ENCODE assay signal across 25 cellular contexts in the genomic region with DNA sequence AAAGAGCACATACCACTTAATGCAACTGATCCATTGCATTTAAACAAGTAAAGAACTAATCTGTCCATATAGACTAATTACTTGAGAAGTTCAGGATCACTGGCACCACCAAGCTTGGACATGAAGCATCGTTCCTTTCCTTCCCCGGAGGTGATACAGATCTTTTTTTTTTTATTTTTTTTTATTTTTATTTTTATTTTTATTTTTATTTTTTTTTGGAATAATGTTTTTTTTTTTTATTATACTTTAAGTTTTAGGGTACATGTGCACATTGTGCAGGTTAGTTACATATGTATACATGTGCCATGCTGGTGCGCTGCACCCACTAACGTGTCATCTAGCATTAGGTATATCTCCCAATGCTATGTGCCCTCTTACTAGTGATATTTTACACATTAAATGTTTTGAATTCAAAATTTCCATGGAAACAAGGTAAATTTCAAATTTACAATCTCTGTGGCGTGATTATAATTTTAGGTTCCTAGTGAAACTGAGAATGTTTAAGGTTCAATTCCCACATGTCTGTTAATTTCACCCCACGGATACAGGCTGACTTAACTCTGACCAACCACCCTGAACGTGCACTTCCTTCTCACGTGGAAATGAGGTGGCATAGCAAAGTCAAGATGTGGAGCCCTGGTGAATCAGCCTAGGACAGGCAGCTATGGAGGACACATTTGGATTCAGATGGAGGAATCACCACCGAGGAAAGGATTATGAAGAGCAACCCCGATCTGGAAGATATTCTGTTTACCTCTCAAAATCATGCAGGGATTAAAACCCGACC.
DNase-seq lines count a peak whose midpoint lies in the region; ATAC-seq and TF ChIP-seq lines count a peak whose summit lies in the region.
"Had no signal": no experiment of that assay in that cellular context is flagged by ENCODE, and none has a peak within 500 bp of the region (broad histone marks: within the 10 kb centered on the region; RNA-seq: fewer than 3 reads in every experiment).

No MANE protein-coding gene starts in this region.

- H3K9me3 ChIP-seq in A673 (ENCODE audit: low read depth, low read length, poor library complexity, severe bottlenecking) = no peaks in the 10 kb centered on the region
- H3K9me3 ChIP-seq: neutrophil, psoas muscle, tibial artery had no signal

- peaks cover 5% of the 10 kb centered on the region for H3K4me1 ChIP-seq in A673 (ENCODE audit: insufficient read depth, low read length, poor library complexity, severe bottlenecking)
- H3K4me1 ChIP-seq: psoas muscle had no signal

- no peak overlapping the region for H3K4me3 Mint-ChIP-seq in endothelial cell (ENCODE audit: unreplicated experiment)
- no peak overlapping the region for H3K4me3 Mint-ChIP-seq in osteocyte (ENCODE audit: unreplicated experiment)
- H3K4me3 Mint-ChIP-seq: central memory CD8-positive, alpha-beta T cell; stimulated activated naive CD8-positive, alpha-beta T cell treated with anti-CD3 and anti-CD28 coated beads, Interleukin-15, amount 100 ng/mL, for 72 hours; T-helper 1 cell treated with Interleukin-12 subunit alpha and Interleukin-12 subunit beta and Interleukin-4 antibody, amounts not matched to agents 30 μg/mL and 1 μg/mL, for 36 hours had no signal

- H3K27ac Mint-ChIP-seq in endothelial cell (ENCODE audit: unreplicated experiment) (peak overlapping the region; percentile 68), osteocyte (ENCODE audit: unreplicated experiment) (peak overlapping the region; percentile 28)
- H3K27ac Mint-ChIP-seq: stimulated activated naive CD8-positive, alpha-beta T cell treated with anti-CD3 and anti-CD28 coated beads, Interleukin-15, amount 100 ng/mL, for 72 hours; T-helper 1 cell treated with Interleukin-12 subunit alpha and Interleukin-12 subunit beta and Interleukin-4 antibody, amounts not matched to agents 30 μg/mL and 1 μg/mL, for 36 hours had no signal

- intact Hi-C loops in A673 (cut with micrococcal nuclease; ENCODE audit: unreplicated experiment) = no loop called here

- no peak overlapping the region for H3K27ac ChIP-seq in A673 (ENCODE audit: low read depth, low read length, poor library complexity, severe bottlenecking)
- H3K27ac ChIP-seq: neutrophil, psoas muscle, RWPE1, SK-N-MC, tibial artery, VCaP had no signal

- no peaks in the 10 kb centered on the region for H3K27me3 Mint-ChIP-seq in endothelial cell (ENCODE audit: unreplicated experiment)
- no peaks in the 10 kb centered on the region for H3K27me3 Mint-ChIP-seq in osteocyte (ENCODE audit: unreplicated experiment)

- H3K4me1 Mint-ChIP-seq in endothelial cell (ENCODE audit: unreplicated experiment) (peaks cover 56% of the 10 kb centered on the region), osteocyte (ENCODE audit: unreplicated experiment) (peaks cover 63% of the 10 kb centered on the region)
- H3K4me1 Mint-ChIP-seq: central memory CD8-positive, alpha-beta T cell; stimulated activated naive CD8-positive, alpha-beta T cell treated with anti-CD3 and anti-CD28 coated beads, Interleukin-15, amount 100 ng/mL, for 72 hours had no signal

- in situ Hi-C loops in Caki2 (cut with HindIII; ENCODE audit: low pct_unique_long_range_greater_than_20kb, low sequenced_read_pairs) = no loop called here

- H3K9me3 Mint-ChIP-seq in endothelial cell (ENCODE audit: unreplicated experiment) (no peaks in the 10 kb centered on the region), osteocyte (ENCODE audit: unreplicated experiment) (no peaks in the 10 kb centered on the region)
- H3K9me3 Mint-ChIP-seq: central memory CD8-positive, alpha-beta T cell; stimulated activated naive CD8-positive, alpha-beta T cell treated with anti-CD3 and anti-CD28 coated beads, Interleukin-15, amount 100 ng/mL, for 72 hours; T-helper 1 cell treated with Interleukin-12 subunit alpha and Interleukin-12 subunit beta and Interleukin-4 antibody, amounts not matched to agents 30 μg/mL and 1 μg/mL, for 36 hours had no signal

- CTCF ChIA-PET in A673 (lab: Charles Lee) = no interaction called here

- TF ChIP-seq CTCF in endothelial cell (IDR thresholded peaks at IDR 0.05; ENCODE audit: unreplicated experiment) (no peak), osteocyte (IDR thresholded peaks at IDR 0.05) (no peak), A673 (conservative IDR thresholded peaks at IDR 0.05; ENCODE audit: low read depth, low read length) (no peak)

- H3K36me3 Mint-ChIP-seq in endothelial cell (ENCODE audit: low read depth, unreplicated experiment) = peaks cover 10% of the 10 kb centered on the region
- peaks cover 10% of the 10 kb centered on the region for H3K36me3 Mint-ChIP-seq in osteocyte (ENCODE audit: unreplicated experiment)

- no peak overlapping the region for H3K4me3 ChIP-seq in A673 (ENCODE audit: low read depth, low read length, poor library complexity, severe bottlenecking)
- H3K4me3 ChIP-seq: psoas muscle, SK-N-MC, tibial artery had no signal

- no peaks in the 10 kb centered on the region for H3K27me3 ChIP-seq in A673 (replicated peaks; ENCODE audit: insufficient read depth, low read depth, low read length, poor library complexity)
- H3K27me3 ChIP-seq: neutrophil, tibial artery had no signal

- peak; percentile 7 for DNase-seq in Caki2 (ENCODE audit: low read depth)
- peak; percentile 30 for DNase-seq in HS-5 (ENCODE audit: low read depth)
- DNase-seq in endothelial cell (ENCODE audit: low spot score) = no peak
- DNase-seq in osteocyte (ENCODE audit: extremely low spot score, unreplicated experiment) = no peak
- no peak for DNase-seq in A673 (ENCODE audit: low spot score)
- DNase-seq: activated CD4-positive, alpha-beta T cell treated with anti-CD3 and anti-CD28 coated beads, Interleukin-2, amount 50 U/mL, for 1 hour; activated naive CD4-positive, alpha-beta T cell treated with anti-CD3 and anti-CD28 coated beads, Interleukin-2, amount 50 U/mL, for 16 hours; aorta; dermis blood vessel endothelial cell; head of caudate nucleus; Kasumi-1; mammary epithelial cell; NCI-H1694 treated with DMSO at 0.1 percent for 48 hours; NCI-H526; psoas muscle; stimulated activated naive CD8-positive, alpha-beta T cell treated with anti-CD3 and anti-CD28 coated beads, Interleukin-15, amount 100 ng/mL, for 72 hours; tibial artery had no signal

- no peaks in the 10 kb centered on the region for H3K36me3 ChIP-seq in A673 (ENCODE audit: insufficient read depth, low read length, poor library complexity, severe bottlenecking)
- H3K36me3 ChIP-seq: neutrophil, tibial artery had no signal

- no peak for ATAC-seq in GM21825 (IDR thresholded peaks at IDR 0.05; ENCODE audit: unreplicated experiment)
- ATAC-seq in HG02623 (IDR thresholded peaks at IDR 0.05; ENCODE audit: unreplicated experiment) = no peak
- ATAC-seq: psoas muscle; stimulated activated naive CD8-positive, alpha-beta T cell treated with anti-CD3 and anti-CD28 coated beads, Interleukin-15, amount 100 ng/mL, for 72 hours had no signal

- POLR2A ChIA-PET in A673 (lab: Charles Lee; ENCODE audit: low non-redundant PET) = no interaction called here

- no TSS peak for BruUV-seq in A673 (replicated peaks; lab: Mats Ljungman, UMichigan)

Comparison
In these comparisons a context has a peak if more than half of its experiments do, and no peak if none do; other contexts are left out.
1. DNase-seq: peak in Caki2 (single experiment) and HS-5 (single experiment); none in endothelial cell (single experiment), osteocyte (single experiment) and A673 (single experiment).